18 cellular contexts compared by ENCODE assay signal in genomic region chrX:9302400-9302799, GRCh38.
"Had no signal": no experiment of that assay in that cellular context is flagged by ENCODE, and none has a peak within 500 bp of the region (broad histone marks: within the 10 kb centered on the region; RNA-seq: fewer than 3 reads in every experiment).

No MANE protein-coding gene starts in this region.

- H3K27me3 Mint-ChIP-seq: type B pancreatic cell had no signal

- H3K9me3 Mint-ChIP-seq: stimulated activated memory B cell treated with anti-CD40 and anti-IgM and Interleukin-4, amounts not matched to agents 10 μg/mL and 1 μg/mL and 100 μg/mL, for 72 hours; type B pancreatic cell had no signal

- H3K27ac Mint-ChIP-seq: naive thymus-derived CD4-positive, alpha-beta T cell; nephron progenitor cell; stimulated activated memory B cell treated with anti-CD40 and anti-IgM and Interleukin-4, amounts not matched to agents 10 μg/mL and 1 μg/mL and 100 μg/mL, for 72 hours; type B pancreatic cell had no signal

- H3K36me3 Mint-ChIP-seq: stimulated activated memory B cell treated with anti-CD40 and anti-IgM and Interleukin-4, amounts not matched to agents 10 μg/mL and 1 μg/mL and 100 μg/mL, for 72 hours; type B pancreatic cell had no signal

- H3K4me1 Mint-ChIP-seq: nephron progenitor cell; stimulated activated memory B cell treated with anti-CD40 and anti-IgM and Interleukin-4, amounts not matched to agents 10 μg/mL and 1 μg/mL and 100 μg/mL, for 72 hours had no signal

- H3K27me3 ChIP-seq: hepatocyte, left lung, right atrium auricular region had no signal

- DNase-seq: dorsolateral prefrontal cortex; effector CD4-positive, alpha-beta T cell; heart left ventricle; left cardiac atrium; left lung; mesendoderm; midbrain; naive thymus-derived CD4-positive, alpha-beta T cell; nephron progenitor cell; stimulated activated CD4-positive, alpha-beta T cell treated with anti-CD3 and anti-CD28 coated beads, Interleukin-2, amount 100 ng/mL, for 24 hours; stimulated activated CD4-positive, alpha-beta T cell treated with anti-CD3 and anti-CD28 coated beads, Interleukin-4, amount 100 ng/mL, for 4 hours; stimulated activated naive CD8-positive, alpha-beta T cell treated with anti-CD3 and anti-CD28 coated beads, Interleukin-15, Interleukin-2, amounts not matched to agents 100 U/mL and 50 U/mL, for 24 hours; substantia nigra had no signal

- H3K4me1 ChIP-seq: heart left ventricle, left lung, prostate gland, right atrium auricular region had no signal

- H3K27ac ChIP-seq: hepatocyte, left lung, prostate gland, right atrium auricular region had no signal

- H3K36me3 ChIP-seq: heart left ventricle, left lung, prostate gland, right atrium auricular region had no signal

- H3K4me3 Mint-ChIP-seq: naive thymus-derived CD4-positive, alpha-beta T cell; nephron progenitor cell; stimulated activated memory B cell treated with anti-CD40 and anti-IgM and Interleukin-4, amounts not matched to agents 10 μg/mL and 1 μg/mL and 100 μg/mL, for 72 hours; type B pancreatic cell had no signal

- H3K4me3 ChIP-seq: dorsolateral prefrontal cortex, hepatocyte, left lung, prostate gland, right atrium auricular region had no signal

- H3K9me3 ChIP-seq: left lung, prostate gland, right atrium auricular region had no signal
